15 cellular contexts compared by ENCODE assay signal in the genomic region with DNA sequence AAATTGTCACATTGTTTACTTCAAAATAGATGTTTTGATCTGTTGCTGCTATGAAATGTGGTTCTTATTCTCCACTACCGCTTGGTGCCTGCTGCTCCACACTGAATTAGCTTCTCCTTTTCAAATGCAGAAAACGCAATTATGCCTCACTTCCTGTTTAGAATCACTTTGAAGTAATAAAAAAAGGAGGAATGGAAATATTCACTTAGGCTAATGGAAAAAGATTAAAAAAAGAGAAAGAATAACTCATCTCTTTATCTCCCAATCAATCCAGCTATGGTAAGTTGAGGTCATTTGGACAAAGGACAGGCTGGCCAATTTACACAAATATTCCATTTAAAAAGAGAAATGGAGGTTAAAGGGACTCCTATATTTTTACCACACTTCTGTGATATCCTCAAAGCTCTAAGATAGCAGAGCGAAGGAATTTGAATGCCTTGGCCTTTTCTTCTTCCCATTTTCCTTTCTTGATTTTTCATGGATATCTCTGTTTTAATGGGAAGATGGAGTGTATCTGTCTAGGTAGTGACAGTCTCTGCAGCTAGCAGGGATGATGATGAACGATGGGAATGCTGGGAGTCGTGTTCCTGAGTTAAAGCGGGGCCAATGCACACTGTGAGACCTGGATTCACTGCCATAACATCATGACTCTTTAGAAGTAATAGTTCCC. TPM values are rescaled to one million over a fixed set of nuclear protein-coding genes. Genes with fewer than 3 reads are reported as not detected.
DNase-seq lines count a peak whose midpoint lies in the region; ATAC-seq and TF ChIP-seq lines count a peak whose summit lies in the region.
"Had no signal": no experiment of that assay in that cellular context is flagged by ENCODE, and none has a peak within 500 bp of the region (broad histone marks: within the 10 kb centered on the region; RNA-seq: fewer than 3 reads in every experiment).

No MANE protein-coding gene starts in this region.

- CTCF ChIA-PET in mammary epithelial cell (lab: Charles Lee; ENCODE audit: low non-redundant PET): no interaction called here

- peak overlapping the region; percentile 18 to 35 for H3K27ac ChIP-seq in breast epithelium
- H3K27ac ChIP-seq in mammary epithelial cell (ENCODE audit: insufficient read depth, low read depth, low read length): no peak overlapping the region
- H3K27ac ChIP-seq in SJSA1: peak overlapping the region; percentile 47; the same call in 1 of the 2 replicates
- H3K27ac ChIP-seq in upper lobe of right lung: peak overlapping the region; percentile 4
- H3K27ac ChIP-seq: KMS-11 had no signal

- no TSS peak for BruUV-seq in mammary epithelial cell (replicated peaks; lab: Mats Ljungman, UMichigan)

- TF ChIP-seq CTCF in breast epithelium (IDR thresholded peaks at IDR 0.05) (no peak), mammary epithelial cell (conservative IDR thresholded peaks at IDR 0.05 in 1 of 2, IDR thresholded peaks at IDR 0.05 in 1 of 2; ENCODE audit: extremely low read depth in 1 of 2, insufficient read depth in 1 of 2, low read depth in 1 of 2, low read length in 2 of 2) (no peak), fibroblast of villous mesenchyme (IDR thresholded peaks at IDR 0.05; ENCODE audit: insufficient read depth, low read depth, low read length) (no peak), upper lobe of right lung (IDR thresholded peaks at IDR 0.05) (no peak)

- H2AFZ ChIP-seq in mammary epithelial cell (ENCODE audit: low read depth, low read length): no peak overlapping the region

- H3K4me3 ChIP-seq in breast epithelium (no peak overlapping the region), mammary epithelial cell (replicated peaks in 1 of 3; ENCODE audit: insufficient read depth in 1 of 3, low read depth in 2 of 3, low read length in 3 of 3) (no peak overlapping the region), SJSA1 (no peak overlapping the region), fibroblast of villous mesenchyme (ENCODE audit: low read depth, low read length) (no peak overlapping the region), upper lobe of right lung (no peak overlapping the region)
- H3K4me3 ChIP-seq: lung, upper lobe of left lung had no signal

- H3K27me3 ChIP-seq in breast epithelium (no peaks in the 10 kb centered on the region), mammary epithelial cell (ENCODE audit: insufficient read depth, low read length) (no peaks in the 10 kb centered on the region), SJSA1 (replicated peaks) (no peaks in the 10 kb centered on the region), upper lobe of right lung (no peaks in the 10 kb centered on the region)
- H3K27me3 ChIP-seq: upper lobe of left lung had no signal

- H3K36me3 ChIP-seq in breast epithelium (no peaks in the 10 kb centered on the region), mammary epithelial cell (ENCODE audit: insufficient read depth, low read length) (no peaks in the 10 kb centered on the region), SJSA1 (no peaks in the 10 kb centered on the region), upper lobe of right lung (no peaks in the 10 kb centered on the region)
- H3K36me3 ChIP-seq: upper lobe of left lung had no signal

- 99% methylated on average over 6 of the region's 6 CpGs for WGBS in mammary epithelial cell (ENCODE audit: low coverage, missing lambda C conversion rate)

- intact Hi-C loops in breast epithelium (cut with DNase I; ENCODE audit: low total_unique reads) (no loop called here), mammary epithelial cell (cut with micrococcal nuclease) (no loop called here), upper lobe of right lung (cut with DNase I) (no loop called here)

- dilution Hi-C loops in mammary epithelial cell (cut with HindIII; ENCODE audit: low sequenced_read_pairs): no loop called here

- H3K79me2 ChIP-seq in mammary epithelial cell (ENCODE audit: insufficient read depth, low read length): no peaks in the 10 kb centered on the region

- ATAC-seq in upper lobe of right lung (no peak), HG03139 (IDR thresholded peaks at IDR 0.05; ENCODE audit: unreplicated experiment) (no peak), HG03460 (IDR thresholded peaks at IDR 0.05; ENCODE audit: unreplicated experiment) (no peak)

- TF ChIP-seq POLR2A in breast epithelium (IDR thresholded peaks at IDR 0.05): no peak

- H4K20me1 ChIP-seq in mammary epithelial cell (ENCODE audit: insufficient read depth, low read length): no peaks in the 10 kb centered on the region

- DNase-seq in breast epithelium (ENCODE audit: low spot score in 2 of 2) (no peak), mammary epithelial cell (no peak), SJSA1 (ENCODE audit: low read depth in 1 of 2, low spot score in 2 of 2) (peak in 1 of 2 experiments; percentile 22), fibroblast of villous mesenchyme (ENCODE audit: low read depth) (peak; percentile 31), upper lobe of right lung (no peak), Ammon's horn (ENCODE audit: low spot score) (no peak)
- DNase-seq: activated CD4-positive, alpha-beta T cell treated with anti-CD3 and anti-CD28 coated beads, Interleukin-2, amount 50 U/mL, for 48 hours; NCI-H2081 treated with DMSO at 0.1 percent for 48 hours; occipital lobe; stimulated activated CD4-positive, alpha-beta T cell treated with anti-CD3 and anti-CD28 coated beads, Interleukin-12 subunit alpha, Interleukin-12 subunit beta, amount 100 ng/mL, for 4 hours; upper lobe of left lung had no signal

- no peak overlapping the region for H3K4me2 ChIP-seq in mammary epithelial cell (ENCODE audit: insufficient read depth, low read depth, low read length)
- H3K4me2 ChIP-seq: KMS-11 had no signal

- H3K9ac ChIP-seq in mammary epithelial cell (ENCODE audit: insufficient read depth, low read length): no peak overlapping the region
- H3K9ac ChIP-seq: KMS-11 had no signal

- H3K9me3 ChIP-seq in breast epithelium (no peaks in the 10 kb centered on the region), mammary epithelial cell (replicated peaks; ENCODE audit: insufficient read depth, low read length) (no peaks in the 10 kb centered on the region), SJSA1 (replicated peaks) (no peaks in the 10 kb centered on the region), upper lobe of right lung (no peaks in the 10 kb centered on the region)
- H3K9me3 ChIP-seq: upper lobe of left lung had no signal

- in situ Hi-C loops in mammary epithelial cell (cut with MboI; ENCODE audit: low sequenced_read_pairs in 2 of 2): loop anchor here (10.0 kb wide), 1 partner anchor 92 kb away; no protein-coding TSS in a partner anchor

- H3K4me1 ChIP-seq in breast epithelium (no peaks in the 10 kb centered on the region), mammary epithelial cell (ENCODE audit: insufficient read depth, low read length) (peaks cover 16% of the 10 kb centered on the region), SJSA1 (replicated peaks) (peaks cover 68% of the 10 kb centered on the region), upper lobe of right lung (peaks cover 30% of the 10 kb centered on the region)

RNA-seq across cellular contexts. Expression of a gene that starts 35.7 kb away (rescaled TPM):
- total RNA-seq in breast epithelium (10 to 100 TPM; 31.9 to 69.3 (median 42.6) TPM), mammary epithelial cell (1 to 10 TPM in 1 of 2 donors, under 1 TPM in 1; 0.83 to 3.6 TPM), fibroblast of villous mesenchyme (2.2 and 4.8 TPM in 2 replicates), upper lobe of right lung (93.1 TPM)
- 0.36 TPM for polyA plus RNA-seq in mammary epithelial cell
- polyA minus RNA-seq in mammary epithelial cell: 2.0 TPM
- 1.9 and 7.8 TPM in 2 replicates for total RNA-seq in SJSA1 (2014; rRNA removed; shearing (Covaris generic))
